22 cellular contexts compared by ENCODE assay signal in genomic region chr13:99898421-99898820, GRCh38.
"Had no signal": no experiment of that assay in that cellular context is flagged by ENCODE, and none has a peak within 500 bp of the region (broad histone marks: within the 10 kb centered on the region; RNA-seq: fewer than 3 reads in every experiment).

No MANE protein-coding gene starts in this region.

- H3K27me3 ChIP-seq: right lobe of liver, testis, vagina had no signal

- DNase-seq: colonic mucosa; dermis blood vessel endothelial cell; effector CD8-positive, alpha-beta T cell; gastrocnemius medialis; glutamatergic neuron; immature natural killer cell; left cardiac atrium; left ventricle myocardium inferior; lower lobe of right lung; mesenchymal stem cell; midbrain; psoas muscle; retina; right lobe of liver; stimulated activated CD4-positive, alpha-beta T cell treated with anti-CD3 and anti-CD28 coated beads, Interleukin-4, amount 100 ng/mL, for 24 hours; testis; upper lobe of right lung had no signal

- H3K4me1 ChIP-seq: colonic mucosa had no signal

- H3K27ac Mint-ChIP-seq: immature natural killer cell; natural killer cell treated with Interleukin-12 subunit alpha and Interleukin-12 subunit beta and Interleukin-15 and Interleukin-18, amount 100 ng/mL, for 72 hours; stimulated activated memory B cell treated with anti-CD40 and anti-IgM and Interleukin-4, amounts not matched to agents 10 μg/mL and 1 μg/mL and 100 μg/mL, for 72 hours; stimulated activated naive CD8-positive, alpha-beta T cell treated with anti-CD3 and anti-CD28 coated beads, Interleukin-15, Interleukin-2, amounts not matched to agents 100 ng/mL and 50 ng/mL, for 24 hours had no signal

- H3K4me3 Mint-ChIP-seq: immature natural killer cell; natural killer cell treated with Interleukin-12 subunit alpha and Interleukin-12 subunit beta and Interleukin-15 and Interleukin-18, amount 100 ng/mL, for 72 hours; stimulated activated memory B cell treated with anti-CD40 and anti-IgM and Interleukin-4, amounts not matched to agents 10 μg/mL and 1 μg/mL and 100 μg/mL, for 72 hours; stimulated activated naive CD8-positive, alpha-beta T cell treated with anti-CD3 and anti-CD28 coated beads, Interleukin-15, Interleukin-2, amounts not matched to agents 100 ng/mL and 50 ng/mL, for 24 hours had no signal

- H3K9me3 Mint-ChIP-seq: immature natural killer cell; natural killer cell treated with Interleukin-12 subunit alpha and Interleukin-12 subunit beta and Interleukin-15 and Interleukin-18, amount 100 ng/mL, for 72 hours; stimulated activated memory B cell treated with anti-CD40 and anti-IgM and Interleukin-4, amounts not matched to agents 10 μg/mL and 1 μg/mL and 100 μg/mL, for 72 hours; stimulated activated naive CD8-positive, alpha-beta T cell treated with anti-CD3 and anti-CD28 coated beads, Interleukin-15, Interleukin-2, amounts not matched to agents 100 ng/mL and 50 ng/mL, for 24 hours had no signal

- H3K4me3 ChIP-seq: colonic mucosa, gastrocnemius medialis, left ventricle myocardium inferior, lower lobe of right lung, psoas muscle, right lobe of liver, testis, tibial nerve, upper lobe of right lung, vagina had no signal

- H3K36me3 ChIP-seq: colonic mucosa, gastrocnemius medialis, left ventricle myocardium inferior, lower lobe of right lung, right lobe of liver, tibial nerve, upper lobe of right lung, vagina had no signal

- H3K9me3 ChIP-seq: colonic mucosa, gastrocnemius medialis, left ventricle myocardium inferior, lower lobe of right lung, psoas muscle, right lobe of liver, testis, tibial nerve, upper lobe of right lung, vagina had no signal

- H3K36me3 Mint-ChIP-seq: natural killer cell treated with Interleukin-12 subunit alpha and Interleukin-12 subunit beta and Interleukin-15 and Interleukin-18, amount 100 ng/mL, for 72 hours; stimulated activated memory B cell treated with anti-CD40 and anti-IgM and Interleukin-4, amounts not matched to agents 10 μg/mL and 1 μg/mL and 100 μg/mL, for 72 hours had no signal

- H3K27ac ChIP-seq: colonic mucosa, gastrocnemius medialis, left ventricle myocardium inferior, lower lobe of right lung, psoas muscle, right lobe of liver, testis, tibial nerve, upper lobe of right lung, vagina had no signal
